In the genomic region with DNA sequence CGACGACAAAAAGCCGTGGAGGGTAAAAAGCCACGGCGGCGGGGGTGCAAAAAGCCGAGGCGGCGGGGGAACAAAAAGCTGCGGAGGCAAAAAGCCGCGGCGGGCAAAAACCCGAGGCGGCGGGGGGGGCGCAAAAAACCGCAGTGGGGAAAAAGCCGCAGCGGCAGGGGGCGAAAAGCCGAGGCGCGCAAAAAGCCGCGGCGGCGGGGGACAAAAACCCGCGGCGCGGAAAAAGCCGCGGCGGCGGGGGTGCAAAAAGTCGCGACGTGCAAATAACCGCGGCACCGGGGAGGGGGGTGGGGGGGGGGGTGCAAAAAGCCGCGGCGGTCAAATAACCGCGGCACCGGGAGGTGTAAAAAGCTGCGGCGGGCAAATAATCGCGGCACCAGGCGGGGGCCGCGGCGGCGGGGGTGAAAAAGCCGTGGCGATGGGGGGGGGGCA, we compare ENCODE assay signal across 10 cellular contexts.
A peak's percentile ranks its signal among the peaks of the same experiment; 100 is the strongest.
DNase-seq lines count a peak whose midpoint lies in the region; ATAC-seq, FAIRE-seq and TF ChIP-seq lines count a peak whose summit lies in the region.
"Had no signal": no experiment of that assay in that cellular context is flagged by ENCODE, and none has a peak within 500 bp of the region (broad histone marks: within the 10 kb centered on the region; RNA-seq: fewer than 3 reads in every experiment).

No MANE protein-coding gene starts in this region.

- no peaks in the 10 kb centered on the region for H3K9me3 ChIP-seq in vagina
- H3K9me3 ChIP-seq: Caco-2 had no signal

- H3K27ac Mint-ChIP-seq in natural killer cell = no peak overlapping the region
- no peak overlapping the region for H3K27ac Mint-ChIP-seq in natural killer cell treated with Interleukin-12 subunit alpha and Interleukin-12 subunit beta and Interleukin-15 and Interleukin-18, amount 100 ng/mL, for 72 hours

- no peak for FAIRE-seq in bronchial epithelial cell (lab: Jason Lieb, UNC)

- peaks cover 7 to 10% of the 10 kb centered on the region in 2 donors for H3K27me3 Mint-ChIP-seq in natural killer cell (ENCODE audit: low read depth in 2 of 2)
- peaks cover 3 to 7% of the 10 kb centered on the region in 2 donors for H3K27me3 Mint-ChIP-seq in natural killer cell treated with Interleukin-12 subunit alpha and Interleukin-12 subunit beta and Interleukin-15 and Interleukin-18, amount 100 ng/mL, for 72 hours

- intact Hi-C loops in natural killer cell (cut with micrococcal nuclease) (no loop called here), vagina (cut with DNase I) (no loop called here)

- peaks cover 0 to under 1% of the 10 kb centered on the region in 2 donors for H3K9me3 Mint-ChIP-seq in natural killer cell
- no peaks in the 10 kb centered on the region for H3K9me3 Mint-ChIP-seq in natural killer cell treated with Interleukin-12 subunit alpha and Interleukin-12 subunit beta and Interleukin-15 and Interleukin-18, amount 100 ng/mL, for 72 hours

- no peak overlapping the region for H3K27ac ChIP-seq in vagina

- H3K4me3 ChIP-seq in bronchial epithelial cell (ENCODE audit: low read depth, low read length) = peak overlapping the region; percentile 21
- H3K4me3 ChIP-seq in vagina = peak overlapping the region; percentile 19 to 32

- no peak overlapping the region for H3K4me3 Mint-ChIP-seq in natural killer cell
- H3K4me3 Mint-ChIP-seq in natural killer cell treated with Interleukin-12 subunit alpha and Interleukin-12 subunit beta and Interleukin-15 and Interleukin-18, amount 100 ng/mL, for 72 hours = no peak overlapping the region

- no peaks in the 10 kb centered on the region for H3K36me3 Mint-ChIP-seq in natural killer cell
- no peaks in the 10 kb centered on the region for H3K36me3 Mint-ChIP-seq in natural killer cell treated with Interleukin-12 subunit alpha and Interleukin-12 subunit beta and Interleukin-15 and Interleukin-18, amount 100 ng/mL, for 72 hours

- H3K4me1 ChIP-seq in vagina = no peaks in the 10 kb centered on the region
- H3K4me1 ChIP-seq: Caco-2 had no signal

- H3K36me3 ChIP-seq in bronchial epithelial cell (ENCODE audit: control insufficient read depth, insufficient read depth, low read length) = no peaks in the 10 kb centered on the region
- no peaks in the 10 kb centered on the region for H3K36me3 ChIP-seq in vagina

- no peaks in the 10 kb centered on the region for H3K27me3 ChIP-seq in bronchial epithelial cell (ENCODE audit: control insufficient read depth, insufficient read depth, low read length)
- no peaks in the 10 kb centered on the region for H3K27me3 ChIP-seq in vagina

- no peak for TF ChIP-seq POLR2A in vagina (IDR thresholded peaks at IDR 0.05)

- ATAC-seq in natural killer cell (peak in 1 of 3 donors; percentile 54), HG03354 (IDR thresholded peaks at IDR 0.05; ENCODE audit: poor library complexity, severe bottlenecking, unreplicated experiment) (no peak), HG03469 (IDR thresholded peaks at IDR 0.05; ENCODE audit: unreplicated experiment) (no peak)
- ATAC-seq in natural killer cell treated with Interleukin-12 subunit alpha and Interleukin-12 subunit beta and Interleukin-15 and Interleukin-18, amount 100 ng/mL, for 72 hours = no peak
- ATAC-seq: left colon had no signal

- TF ChIP-seq CTCF in natural killer cell (IDR thresholded peaks at IDR 0.05) (no peak), bronchial epithelial cell (IDR thresholded peaks at IDR 0.05; ENCODE audit: insufficient read depth, low read length, severe bottlenecking) (no peak), vagina (IDR thresholded peaks at IDR 0.05) (no peak)

- H3K4me1 Mint-ChIP-seq in natural killer cell = peaks cover 4 to 5% of the 10 kb centered on the region in 2 donors
- H3K4me1 Mint-ChIP-seq in natural killer cell treated with Interleukin-12 subunit alpha and Interleukin-12 subunit beta and Interleukin-15 and Interleukin-18, amount 100 ng/mL, for 72 hours (ENCODE audit: low read depth in 2 of 2) = peaks cover 0 to 2% of the 10 kb centered on the region in 2 donors

- DNase-seq in natural killer cell (peak; percentile 24), bronchial epithelial cell (ENCODE audit: low read depth) (no peak), lung microvascular endothelial cell (ENCODE audit: low read depth in 2 of 2) (peak; percentile 7 to 12), vagina (ENCODE audit: extremely low spot score in 2 of 2) (peak in 1 of 2 donors; percentile 22), Ammon's horn (ENCODE audit: low spot score) (no peak)
- DNase-seq in natural killer cell treated with Interleukin-12 subunit alpha and Interleukin-12 subunit beta and Interleukin-15 and Interleukin-18, amount 100 ng/mL, for 72 hours (ENCODE audit: low spot score) = no peak
- DNase-seq: Caco-2 had no signal

Comparison
In these comparisons a context has a peak if more than half of its experiments do, and no peak if none do; other contexts are left out.
1. DNase-seq: peak in natural killer cell (single experiment) and lung microvascular endothelial cell (2 of 2); none in natural killer cell treated with Interleukin-12 subunit alpha and Interleukin-12 subunit beta and Interleukin-15 and Interleukin-18, amount 100 ng/mL, for 72 hours (single experiment), bronchial epithelial cell (single experiment) and Ammon's horn (single experiment).